In genomic region chr5:55234171-55234700, GRCh38 we compare ENCODE assay signal across 8 cellular contexts. TPM values are rescaled to one million over a fixed set of nuclear protein-coding genes. Genes with fewer than 3 reads are reported as not detected.
A peak's percentile ranks its signal among the peaks of the same experiment; 100 is the strongest.
DNase-seq lines count a peak whose midpoint lies in the region; ATAC-seq and TF ChIP-seq lines count a peak whose summit lies in the region.

No MANE protein-coding gene starts in this region.

- H3F3A ChIP-seq in SU-DHL-6 (ENCODE audit: insufficient read depth) = 0 out of 2 replicates have a peak, but pooled peaks cover 2% of the 10 kb centered on the region

- no peaks in the 10 kb centered on the region for H3K4me1 ChIP-seq in HEK293 (ENCODE audit: control insufficient read depth, insufficient read depth, low read length)

- peak overlapping the region; percentile 62; the same call in 1 of the 2 replicates for H3K9ac ChIP-seq in SU-DHL-6 (ENCODE audit: low read length)

- H3K27ac Mint-ChIP-seq in neural crest cell (ENCODE audit: unreplicated experiment) = no peak overlapping the region

- H3K9me3 ChIP-seq in HEK293 (ENCODE audit: control insufficient read depth, insufficient read depth, low read depth, low read length) (no peaks in the 10 kb centered on the region), SU-DHL-6 (ENCODE audit: insufficient read depth, low read length) (no peaks in the 10 kb centered on the region)

- H3K4me3 Mint-ChIP-seq in neural crest cell = peak overlapping the region; percentile 96

- H3K27me3 Mint-ChIP-seq in neural crest cell (ENCODE audit: low read depth) = peaks cover 89% of the 10 kb centered on the region

- H3K36me3 ChIP-seq in HEK293 (ENCODE audit: control insufficient read depth in 2 of 2, insufficient read depth in 1 of 2, low read length in 2 of 2) (no peaks in the 10 kb centered on the region), SU-DHL-6 (ENCODE audit: low read length) (no peaks in the 10 kb centered on the region)

- H3K27me3 ChIP-seq in SU-DHL-6 (ENCODE audit: low read length) = no peaks in the 10 kb centered on the region

- H3K9me3 Mint-ChIP-seq in neural crest cell = no peaks in the 10 kb centered on the region

- DNase-seq in Ammon's horn (ENCODE audit: low spot score) (peak; percentile 14), fibroblast of mammary gland (ENCODE audit: low read depth) (peak; percentile 31), neural crest cell (ENCODE audit: low read depth, low spot score) (peak; percentile 24)
- DNase-seq in activated CD4-positive, CD25-positive, alpha-beta regulatory T cell (lab: John Stamatoyannopoulos, UW) = no peak

- POLR2A ChIA-PET in HEK293 (lab: Yijun Ruan, JAX) = interaction anchor here (0.8 to 5.3 kb wide), 4 partner anchors 11 to 78 kb away, joined by 3 to 38 read pairs (median 5); partner anchors contain the start of genes DHX29 and MTREX

- H3K36me3 Mint-ChIP-seq in neural crest cell (ENCODE audit: low read depth) = no peaks in the 10 kb centered on the region

- peaks cover 22% of the 10 kb centered on the region for H3K4me1 Mint-ChIP-seq in neural crest cell

- no peaks in the 10 kb centered on the region for H3K79me2 ChIP-seq in SU-DHL-6 (ENCODE audit: insufficient read depth, low read length)

- no peak for ATAC-seq in HG03135 (IDR thresholded peaks at IDR 0.05; ENCODE audit: unreplicated experiment)
- ATAC-seq in HG03469 (IDR thresholded peaks at IDR 0.05; ENCODE audit: unreplicated experiment) = no peak

- peak overlapping the region; percentile 49 for H3K4me3 ChIP-seq in HEK293 (ENCODE audit: low read depth, low read length)
- H3K4me3 ChIP-seq in SU-DHL-6 (ENCODE audit: insufficient read depth, low read length, poor library complexity, severe bottlenecking) = peak overlapping the region; percentile 54
- H3K4me3 ChIP-seq in fibroblast of mammary gland (ENCODE audit: control insufficient read depth, low read depth, low read length) = peak overlapping the region; percentile 58

- H3K9me2 ChIP-seq in SU-DHL-6 (replicated peaks; ENCODE audit: insufficient read depth, low read length) = no peaks in the 10 kb centered on the region

- no peak overlapping the region; the same call in 1 of the 2 replicates for H3K27ac ChIP-seq in HEK293 (ENCODE audit: extremely low read depth, low read depth, low read length)
- no peak overlapping the region for H3K27ac ChIP-seq in SU-DHL-6 (ENCODE audit: low read depth, low read length)

- no peak for TF ChIP-seq CTCF in HEK293 (tag by site-specific recombination; IDR thresholded peaks at IDR 0.05)
- no peak for TF ChIP-seq CTCF in SU-DHL-6 (IDR thresholded peaks at IDR 0.05; ENCODE audit: insufficient read depth, low read length, poor library complexity, severe bottlenecking)
- TF ChIP-seq CTCF in fibroblast of mammary gland (conservative IDR thresholded peaks at IDR 0.05; ENCODE audit: control insufficient read depth, insufficient read depth, low read depth, low read length) = no peak
- TF ChIP-seq CTCF in neural crest cell (conservative IDR thresholded peaks at IDR 0.05) = no peak

- H3K4me2 ChIP-seq in SU-DHL-6 (ENCODE audit: low read depth, low read length, poor library complexity, severe bottlenecking) = peak overlapping the region; percentile 74

- CTCF ChIA-PET in HEK293 (lab: Yijun Ruan, JAX) = interaction anchor here (5.9 kb wide), 1 partner anchor 9 kb away, joined by 24 read pairs; no protein-coding TSS in a partner anchor

- H2AFZ ChIP-seq in SU-DHL-6 (ENCODE audit: low read depth, low read length, severe bottlenecking) = peak overlapping the region; percentile 85

- H4K20me1 ChIP-seq in SU-DHL-6 (ENCODE audit: low read depth, low read length) = no peaks in the 10 kb centered on the region

TF ChIP-seq in HEK293, 187 proteins besides CTCF, POLR2A, EP300 and RAD21:
- no peak for TF ChIP-seq ZNF654 (tag by site-specific recombination; IDR thresholded peaks at IDR 0.05; ENCODE audit: low read depth)
- no peak for TF ChIP-seq KLF17 (tag by site-specific recombination; IDR thresholded peaks at IDR 0.05)
- TF ChIP-seq ZNF350 (tag by site-specific recombination; IDR thresholded peaks at IDR 0.05) = no peak
- no peak for TF ChIP-seq ZNF792 (tag by site-specific recombination; IDR thresholded peaks at IDR 0.05)
- no peak for TF ChIP-seq ZNF670 (tag by site-specific recombination; IDR thresholded peaks at IDR 0.05; ENCODE audit: low read depth)
- 0 out of 2 replicates have a peak, but pooled peaks have one; percentile 15 for TF ChIP-seq ZNF600 (tag by site-specific recombination; IDR thresholded peaks at IDR 0.05)

RNA-seq across cellular contexts. Expression of gene CCNO, which starts 0.8 kb away (rescaled TPM):
- total RNA-seq in neural crest cell = 0.28 TPM in 1 of 2 replicates, not detected in the other

RNA-seq across cellular contexts. Expression of gene MCIDAS, which starts 7.1 kb away (rescaled TPM):
- total RNA-seq in neural crest cell = not detected in 2 replicates

Comparison
In these comparisons a context has a peak if more than half of its experiments do, and no peak if none do; other contexts are left out.
1. DNase-seq: peak in Ammon's horn (single experiment), fibroblast of mammary gland (single experiment) and neural crest cell (single experiment); none in activated CD4-positive, CD25-positive, alpha-beta regulatory T cell (0 of 4).
2. Peak in every context shown above with its lines, with median percentiles within 50 percentile points of each other: H3K4me3 ChIP-seq.